ENCODE assay signal across 11 cellular contexts in the genomic region with DNA sequence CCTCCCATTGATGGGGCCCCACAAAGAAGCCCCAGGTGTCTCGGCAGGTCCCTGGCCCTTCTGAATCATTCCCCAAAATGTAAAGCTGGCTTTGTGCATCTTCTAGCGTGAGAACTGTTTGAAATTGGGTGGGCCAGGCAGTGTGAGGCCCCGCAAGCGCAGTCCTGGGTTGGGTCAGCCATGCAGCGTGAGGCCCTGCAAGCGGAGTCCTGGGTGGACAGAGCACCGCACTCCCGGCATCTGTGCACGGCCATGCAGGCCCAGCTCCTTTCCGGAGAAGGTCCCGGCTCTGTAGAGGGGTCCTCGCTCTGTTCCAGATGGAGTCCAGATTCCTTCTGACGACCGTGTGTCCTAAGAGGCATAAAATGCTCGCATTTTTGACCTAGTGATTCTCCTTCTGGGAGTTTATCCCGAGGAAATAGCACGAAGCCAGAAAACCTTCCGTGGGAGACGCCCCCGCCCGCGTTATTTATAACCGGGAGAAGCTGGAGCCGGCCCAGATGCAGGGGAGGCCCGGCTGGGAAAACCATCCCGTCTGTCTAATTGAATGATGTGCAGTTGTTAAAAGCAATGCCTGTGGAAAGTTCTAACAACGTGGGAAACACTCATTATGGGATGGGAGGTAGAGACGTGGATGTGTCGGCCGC. TPM values are rescaled to one million over a fixed set of nuclear protein-coding genes. Genes with fewer than 3 reads are reported as not detected.
DNase-seq lines count a peak whose midpoint lies in the region; ATAC-seq and TF ChIP-seq lines count a peak whose summit lies in the region.
"Had no signal": no experiment of that assay in that cellular context is flagged by ENCODE, and none has a peak within 500 bp of the region (broad histone marks: within the 10 kb centered on the region; RNA-seq: fewer than 3 reads in every experiment).

No MANE protein-coding gene starts in this region.

- TF ChIP-seq POLR2A in gastroesophageal sphincter (IDR thresholded peaks at IDR 0.05), result no peak
- TF ChIP-seq POLR2A in thyroid gland (IDR thresholded peaks at IDR 0.05), result no peak

- H3K4me3 Mint-ChIP-seq in neural crest cell, result peak overlapping the region; percentile 5
- no peak overlapping the region for H3K4me3 Mint-ChIP-seq in activated CD4-positive, alpha-beta T cell treated with anti-CD3 and anti-CD28 coated beads, Interleukin-2, amount 10 ng/mL, durations not matched to agents 24 days and 14 days
- no peak overlapping the region for H3K4me3 Mint-ChIP-seq in activated T-helper 17 cell treated with anti-CD3 and anti-CD28 coated beads, Interleukin-2, amount 50 U/mL, for 72 hours
- H3K4me3 Mint-ChIP-seq: activated CD8-positive, alpha-beta T cell treated with anti-CD3 and anti-CD28 coated beads, Interleukin-2, amount 10 ng/mL, durations not matched to agents 7 days and 5 days; activated naive CD8-positive, alpha-beta T cell treated with anti-CD3 and anti-CD28 coated beads, Interleukin-2, amount 10 ng/mL, durations not matched to agents 7 days and 5 days had no signal

- H3K27ac ChIP-seq in adipose tissue (ENCODE audit: low read depth, low read length) (peak overlapping the region; percentile 40), gastroesophageal sphincter (peak overlapping the region in 3 of 4 donors; percentile 74 to 79 (median 77)), thyroid gland (peak overlapping the region in 2 of 3 donors; percentile 57 to 63)

- H3K4me3 ChIP-seq in gastroesophageal sphincter (no peak overlapping the region), thyroid gland (replicated peaks in 1 of 3) (no peak overlapping the region)

- H3K36me3 ChIP-seq in gastroesophageal sphincter (no peaks in the 10 kb centered on the region), thyroid gland (no peaks in the 10 kb centered on the region)

- no peaks in the 10 kb centered on the region for H3K27me3 Mint-ChIP-seq in neural crest cell (ENCODE audit: low read depth)
- H3K27me3 Mint-ChIP-seq in activated CD4-positive, alpha-beta T cell treated with anti-CD3 and anti-CD28 coated beads, Interleukin-2, amount 10 ng/mL, durations not matched to agents 24 days and 14 days, result no peaks in the 10 kb centered on the region
- H3K27me3 Mint-ChIP-seq in activated T-helper 17 cell treated with anti-CD3 and anti-CD28 coated beads, Interleukin-2, amount 50 U/mL, for 72 hours, result no peaks in the 10 kb centered on the region
- H3K27me3 Mint-ChIP-seq: activated naive CD8-positive, alpha-beta T cell treated with anti-CD3 and anti-CD28 coated beads, Interleukin-2, amount 10 ng/mL, durations not matched to agents 7 days and 5 days had no signal

- intact Hi-C loops in thyroid gland (cut with DNase I), result no loop called here
- intact Hi-C loops in activated CD4-positive, alpha-beta T cell treated with anti-CD3 and anti-CD28 coated beads, Interleukin-2, amount 10 ng/mL, durations not matched to agents 24 days and 14 days (cut with micrococcal nuclease), result no loop called here

- peaks cover 35% of the 10 kb centered on the region for H3K4me1 Mint-ChIP-seq in neural crest cell
- no peaks in the 10 kb centered on the region for H3K4me1 Mint-ChIP-seq in activated CD4-positive, alpha-beta T cell treated with anti-CD3 and anti-CD28 coated beads, Interleukin-2, amount 10 ng/mL, durations not matched to agents 24 days and 14 days
- peaks cover 7% of the 10 kb centered on the region for H3K4me1 Mint-ChIP-seq in activated T-helper 17 cell treated with anti-CD3 and anti-CD28 coated beads, Interleukin-2, amount 50 U/mL, for 72 hours
- H3K4me1 Mint-ChIP-seq: activated naive CD8-positive, alpha-beta T cell treated with anti-CD3 and anti-CD28 coated beads, Interleukin-2, amount 10 ng/mL, durations not matched to agents 7 days and 5 days had no signal

- DNase-seq in neural crest cell (ENCODE audit: low read depth, low spot score) (no peak), thyroid gland (no peak), iPS-NIHi11 (ENCODE audit: low spot score) (no peak), dermis blood vessel endothelial cell (no peak)
- DNase-seq in activated CD4-positive, alpha-beta T cell treated with anti-CD3 and anti-CD28 coated beads, Interleukin-2, amount 10 ng/mL, durations not matched to agents 24 days and 14 days, result no peak
- DNase-seq: activated CD8-positive, alpha-beta T cell treated with anti-CD3 and anti-CD28 coated beads, Interleukin-2, amount 10 ng/mL, durations not matched to agents 7 days and 5 days; activated naive CD8-positive, alpha-beta T cell treated with anti-CD3 and anti-CD28 coated beads, Interleukin-2, amount 10 ng/mL, durations not matched to agents 7 days and 5 days; T-helper 1 cell had no signal

- H3K36me3 Mint-ChIP-seq in neural crest cell (ENCODE audit: low read depth), result peaks cover 3% of the 10 kb centered on the region
- H3K36me3 Mint-ChIP-seq in activated CD4-positive, alpha-beta T cell treated with anti-CD3 and anti-CD28 coated beads, Interleukin-2, amount 10 ng/mL, durations not matched to agents 24 days and 14 days (ENCODE audit: low read depth), result no peaks in the 10 kb centered on the region
- no peaks in the 10 kb centered on the region for H3K36me3 Mint-ChIP-seq in activated T-helper 17 cell treated with anti-CD3 and anti-CD28 coated beads, Interleukin-2, amount 50 U/mL, for 72 hours (ENCODE audit: low read depth)

- H3K27me3 ChIP-seq in gastroesophageal sphincter, result no peaks in the 10 kb centered on the region
- no peaks in the 10 kb centered on the region for H3K27me3 ChIP-seq in thyroid gland

- H3K9me3 ChIP-seq in gastroesophageal sphincter, result no peaks in the 10 kb centered on the region
- no peaks in the 10 kb centered on the region for H3K9me3 ChIP-seq in thyroid gland

- no peak overlapping the region for H3K27ac Mint-ChIP-seq in neural crest cell (ENCODE audit: unreplicated experiment)
- H3K27ac Mint-ChIP-seq in activated CD4-positive, alpha-beta T cell treated with anti-CD3 and anti-CD28 coated beads, Interleukin-2, amount 10 ng/mL, durations not matched to agents 24 days and 14 days, result no peak overlapping the region
- no peak overlapping the region for H3K27ac Mint-ChIP-seq in activated T-helper 17 cell treated with anti-CD3 and anti-CD28 coated beads, Interleukin-2, amount 50 U/mL, for 72 hours
- H3K27ac Mint-ChIP-seq: activated CD8-positive, alpha-beta T cell treated with anti-CD3 and anti-CD28 coated beads, Interleukin-2, amount 10 ng/mL, durations not matched to agents 7 days and 5 days; activated naive CD8-positive, alpha-beta T cell treated with anti-CD3 and anti-CD28 coated beads, Interleukin-2, amount 10 ng/mL, durations not matched to agents 7 days and 5 days had no signal

- TF ChIP-seq CTCF in gastroesophageal sphincter (IDR thresholded peaks at IDR 0.05), result no peak
- no peak for TF ChIP-seq CTCF in neural crest cell (conservative IDR thresholded peaks at IDR 0.05)
- no peak for TF ChIP-seq CTCF in thyroid gland (IDR thresholded peaks at IDR 0.05)

- peaks cover 5 to 74% (median 60%) of the 10 kb centered on the region in 3 donors for H3K4me1 ChIP-seq in gastroesophageal sphincter
- H3K4me1 ChIP-seq in thyroid gland, result peaks cover 18 to 61% of the 10 kb centered on the region in 2 donors

- no peak for TF ChIP-seq EP300 in gastroesophageal sphincter (IDR thresholded peaks at IDR 0.05)

- ATAC-seq in gastroesophageal sphincter, result no peak
- ATAC-seq in activated T-helper 17 cell treated with anti-CD3 and anti-CD28 coated beads, Interleukin-2, amount 50 U/mL, for 72 hours (replicated peaks), result no peak
- ATAC-seq: activated CD8-positive, alpha-beta T cell treated with anti-CD3 and anti-CD28 coated beads, Interleukin-2, amount 10 ng/mL, durations not matched to agents 7 days and 5 days had no signal

- 47 to 64% (median 49%) methylated on average over 30 of the region's 30 CpGs for WGBS in adipose tissue, 3 donors
- WGBS in gastroesophageal sphincter (ENCODE audit: low coverage in 1 of 2), 2 donors, result 60% methylated on average over 1 of the region's 30 CpGs; no CpG with 5 or more reads in 1 of the 2 donors
- 68 to 72% methylated on average over 22 to 30 of the region's 30 CpGs for WGBS in thyroid gland, 2 donors

- peaks cover 5% of the 10 kb centered on the region for H3K9me3 Mint-ChIP-seq in neural crest cell
- H3K9me3 Mint-ChIP-seq in activated CD4-positive, alpha-beta T cell treated with anti-CD3 and anti-CD28 coated beads, Interleukin-2, amount 10 ng/mL, durations not matched to agents 24 days and 14 days, result no peaks in the 10 kb centered on the region
- H3K9me3 Mint-ChIP-seq in activated T-helper 17 cell treated with anti-CD3 and anti-CD28 coated beads, Interleukin-2, amount 50 U/mL, for 72 hours, result peaks cover 3% of the 10 kb centered on the region

RNA-seq across cellular contexts. Expression of a gene that starts 19.4 kb away (rescaled TPM):
- 10 to 100 TPM; 10.4 to 35.7 (median 25.0) TPM for polyA plus RNA-seq in adipose tissue
- total RNA-seq in gastroesophageal sphincter (10 to 100 TPM; 31.1 to 72.1 (median 44.0) TPM), neural crest cell (99.0 and 99.7 TPM in 2 replicates), thyroid gland (10 to 100 TPM; 19.6 to 35.4 (median 23.2) TPM), dermis blood vessel endothelial cell (157 and 319 TPM in 2 replicates)
- 108 and 113 TPM in 2 replicates for total RNA-seq in activated CD4-positive, alpha-beta T cell treated with anti-CD3 and anti-CD28 coated beads, Interleukin-2, amount 10 ng/mL, durations not matched to agents 24 days and 14 days
- 10 to 100 TPM; 63.8 to 65.9 TPM for total RNA-seq in activated T-helper 17 cell treated with anti-CD3 and anti-CD28 coated beads, Interleukin-2, amount 50 U/mL, for 72 hours
